3 cellular contexts compared by ENCODE assay signal in the genomic region with DNA sequence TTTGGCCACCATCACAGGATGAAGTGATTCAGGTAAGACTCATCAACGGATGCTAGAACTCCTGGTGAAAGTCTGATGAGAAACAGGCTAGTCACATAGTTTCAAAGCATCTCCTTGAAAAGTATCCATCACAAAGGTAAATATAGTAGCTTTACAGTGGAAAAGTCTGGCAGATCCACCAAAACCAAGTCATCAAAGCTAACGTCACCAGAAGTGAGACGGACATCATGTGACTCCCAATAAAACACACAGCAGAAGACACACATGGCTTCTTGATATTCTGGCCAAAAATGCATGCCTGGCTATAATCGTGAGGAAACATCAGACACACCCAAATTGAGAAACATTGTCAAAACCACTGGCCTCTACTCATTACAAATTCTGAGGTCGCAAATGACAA.
TF ChIP-seq lines count a peak whose summit lies in the region.

No MANE protein-coding gene starts in this region.

TF ChIP-seq in SK-N-SH, 30 proteins besides CTCF, POLR2A, EP300 and RAD21:
- TF ChIP-seq ZBTB33 (IDR thresholded peaks at IDR 0.05; ENCODE audit: borderline replicate concordance, low read depth), result no peak
- TF ChIP-seq ELF1 (IDR thresholded peaks at IDR 0.05), result no peak
- no peak for TF ChIP-seq RCOR1 (IDR thresholded peaks at IDR 0.05; ENCODE audit: low read length)
- peak; percentile 22; the same call in 1 of the 2 replicates for TF ChIP-seq NFIC (IDR thresholded peaks at IDR 0.05; ENCODE audit: borderline replicate concordance)
- 0 out of 2 replicates have a peak, but pooled peaks have one; percentile 19 for TF ChIP-seq POLR2AphosphoS5 (IDR thresholded peaks at IDR 0.05; ENCODE audit: low read depth, low read length)
- no peak for TF ChIP-seq RXRA (IDR thresholded peaks at IDR 0.05; ENCODE audit: borderline replicate concordance, low read depth)
- no peak for TF ChIP-seq SMC3 (IDR thresholded peaks at IDR 0.05; ENCODE audit: low read depth, low read length)
- peak; percentile 54 for TF ChIP-seq TCF12 (IDR thresholded peaks at IDR 0.05)
- peak; percentile 44; the same call in 1 of the 2 replicates for TF ChIP-seq FOSL2 (IDR thresholded peaks at IDR 0.05; ENCODE audit: borderline replicate concordance, low read depth)
- TF ChIP-seq FOXM1 (IDR thresholded peaks at IDR 0.05; ENCODE audit: low read depth), result no peak

TF ChIP-seq in SK-N-SH treated with all-trans-retinoic acid at 6 μM for 48 hours, 23 proteins besides CTCF, POLR2A, EP300 and RAD21 (continues in another document):
- TF ChIP-seq, protein P1, sequence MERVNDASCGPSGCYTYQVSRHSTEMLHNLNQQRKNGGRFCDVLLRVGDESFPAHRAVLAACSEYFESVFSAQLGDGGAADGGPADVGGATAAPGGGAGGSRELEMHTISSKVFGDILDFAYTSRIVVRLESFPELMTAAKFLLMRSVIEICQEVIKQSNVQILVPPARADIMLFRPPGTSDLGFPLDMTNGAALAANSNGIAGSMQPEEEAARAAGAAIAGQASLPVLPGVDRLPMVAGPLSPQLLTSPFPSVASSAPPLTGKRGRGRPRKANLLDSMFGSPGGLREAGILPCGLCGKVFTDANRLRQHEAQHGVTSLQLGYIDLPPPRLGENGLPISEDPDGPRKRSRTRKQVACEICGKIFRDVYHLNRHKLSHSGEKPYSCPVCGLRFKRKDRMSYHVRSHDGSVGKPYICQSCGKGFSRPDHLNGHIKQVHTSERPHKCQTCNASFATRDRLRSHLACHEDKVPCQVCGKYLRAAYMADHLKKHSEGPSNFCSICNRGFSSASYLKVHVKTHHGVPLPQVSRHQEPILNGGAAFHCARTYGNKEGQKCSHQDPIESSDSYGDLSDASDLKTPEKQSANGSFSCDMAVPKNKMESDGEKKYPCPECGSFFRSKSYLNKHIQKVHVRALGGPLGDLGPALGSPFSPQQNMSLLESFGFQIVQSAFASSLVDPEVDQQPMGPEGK (CRISPR knock-in tag; IDR thresholded peaks at IDR 0.05; ENCODE audit: borderline replicate concordance), result no peak
- TF ChIP-seq BACH2 (CRISPR knock-in tag; IDR thresholded peaks at IDR 0.05; ENCODE audit: borderline replicate concordance) (no peak), RARB (CRISPR knock-in tag; IDR thresholded peaks at IDR 0.05) (no peak), ISL1 (CRISPR knock-in tag; IDR thresholded peaks at IDR 0.05) (no peak), TCF4 (CRISPR knock-in tag; IDR thresholded peaks at IDR 0.05; ENCODE audit: borderline replicate concordance) (no peak), ZFP30 (CRISPR knock-in tag; IDR thresholded peaks at IDR 0.05) (no peak), ZNF8 (CRISPR knock-in tag; IDR thresholded peaks at IDR 0.05) (no peak), ZNF70 (CRISPR knock-in tag; IDR thresholded peaks at IDR 0.05) (no peak), CSDC2 (CRISPR knock-in tag; IDR thresholded peaks at IDR 0.05) (no peak), PPARA (CRISPR knock-in tag; IDR thresholded peaks at IDR 0.05; ENCODE audit: borderline replicate concordance) (no peak), ZFP3 (CRISPR knock-in tag; IDR thresholded peaks at IDR 0.05) (no peak), OSR1 (CRISPR knock-in tag; IDR thresholded peaks at IDR 0.05) (no peak), ESRRG (CRISPR knock-in tag; IDR thresholded peaks at IDR 0.05) (no peak), GLIS3 (CRISPR knock-in tag; IDR thresholded peaks at IDR 0.05) (no peak), SNAI2 (CRISPR knock-in tag; IDR thresholded peaks at IDR 0.05) (no peak), ZNF565 (CRISPR knock-in tag; conservative IDR thresholded peaks at IDR 0.05; ENCODE audit: low read depth) (no peak), CREB5 (CRISPR knock-in tag; IDR thresholded peaks at IDR 0.05; ENCODE audit: low read depth) (no peak)
- TF ChIP-seq, protein P2, sequence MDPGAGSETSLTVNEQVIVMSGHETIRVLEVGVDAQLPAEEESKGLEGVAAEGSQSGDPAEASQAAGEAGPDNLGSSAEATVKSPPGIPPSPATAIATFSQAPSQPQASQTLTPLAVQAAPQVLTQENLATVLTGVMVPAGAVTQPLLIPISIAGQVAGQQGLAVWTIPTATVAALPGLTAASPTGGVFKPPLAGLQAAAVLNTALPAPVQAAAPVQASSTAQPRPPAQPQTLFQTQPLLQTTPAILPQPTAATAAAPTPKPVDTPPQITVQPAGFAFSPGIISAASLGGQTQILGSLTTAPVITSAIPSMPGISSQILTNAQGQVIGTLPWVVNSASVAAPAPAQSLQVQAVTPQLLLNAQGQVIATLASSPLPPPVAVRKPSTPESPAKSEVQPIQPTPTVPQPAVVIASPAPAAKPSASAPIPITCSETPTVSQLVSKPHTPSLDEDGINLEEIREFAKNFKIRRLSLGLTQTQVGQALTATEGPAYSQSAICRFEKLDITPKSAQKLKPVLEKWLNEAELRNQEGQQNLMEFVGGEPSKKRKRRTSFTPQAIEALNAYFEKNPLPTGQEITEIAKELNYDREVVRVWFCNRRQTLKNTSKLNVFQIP (CRISPR knock-in tag; IDR thresholded peaks at IDR 0.05; ENCODE audit: borderline replicate concordance, low read depth), result no peak
- TF ChIP-seq, protein P3, sequence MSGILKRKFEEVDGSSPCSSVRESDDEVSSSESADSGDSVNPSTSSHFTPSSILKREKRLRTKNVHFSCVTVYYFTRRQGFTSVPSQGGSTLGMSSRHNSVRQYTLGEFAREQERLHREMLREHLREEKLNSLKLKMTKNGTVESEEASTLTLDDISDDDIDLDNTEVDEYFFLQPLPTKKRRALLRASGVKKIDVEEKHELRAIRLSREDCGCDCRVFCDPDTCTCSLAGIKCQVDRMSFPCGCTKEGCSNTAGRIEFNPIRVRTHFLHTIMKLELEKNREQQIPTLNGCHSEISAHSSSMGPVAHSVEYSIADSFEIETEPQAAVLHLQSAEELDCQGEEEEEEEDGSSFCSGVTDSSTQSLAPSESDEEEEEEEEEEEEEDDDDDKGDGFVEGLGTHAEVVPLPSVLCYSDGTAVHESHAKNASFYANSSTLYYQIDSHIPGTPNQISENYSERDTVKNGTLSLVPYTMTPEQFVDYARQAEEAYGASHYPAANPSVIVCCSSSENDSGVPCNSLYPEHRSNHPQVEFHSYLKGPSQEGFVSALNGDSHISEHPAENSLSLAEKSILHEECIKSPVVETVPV (CRISPR knock-in tag; IDR thresholded peaks at IDR 0.05), result no peak

TF ChIP-seq in WTC11, 78 proteins besides CTCF, POLR2A, EP300 and RAD21:
- no peak for TF ChIP-seq ZNF317 (CRISPR knock-in tag; IDR thresholded peaks at IDR 0.05; ENCODE audit: borderline replicate concordance, low read depth)
- no peak for TF ChIP-seq ZNF423 (CRISPR knock-in tag; IDR thresholded peaks at IDR 0.05)
- TF ChIP-seq ZNF219 (CRISPR knock-in tag; IDR thresholded peaks at IDR 0.05; ENCODE audit: borderline replicate concordance), result no peak
- no peak for TF ChIP-seq ZNF396 (CRISPR knock-in tag; IDR thresholded peaks at IDR 0.05; ENCODE audit: borderline replicate concordance)
- no peak for TF ChIP-seq GTF2I (CRISPR knock-in tag; conservative IDR thresholded peaks at IDR 0.05)
- TF ChIP-seq, protein P4, sequence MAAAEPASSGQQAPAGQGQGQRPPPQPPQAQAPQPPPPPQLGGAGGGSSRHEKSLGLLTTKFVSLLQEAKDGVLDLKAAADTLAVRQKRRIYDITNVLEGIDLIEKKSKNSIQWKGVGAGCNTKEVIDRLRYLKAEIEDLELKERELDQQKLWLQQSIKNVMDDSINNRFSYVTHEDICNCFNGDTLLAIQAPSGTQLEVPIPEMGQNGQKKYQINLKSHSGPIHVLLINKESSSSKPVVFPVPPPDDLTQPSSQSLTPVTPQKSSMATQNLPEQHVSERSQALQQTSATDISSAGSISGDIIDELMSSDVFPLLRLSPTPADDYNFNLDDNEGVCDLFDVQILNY (CRISPR knock-in tag; IDR thresholded peaks at IDR 0.05), result no peak
- TF ChIP-seq ESRRA (CRISPR knock-in tag; IDR thresholded peaks at IDR 0.05; ENCODE audit: borderline replicate concordance), result no peak
- no peak for TF ChIP-seq EMX1 (CRISPR knock-in tag; IDR thresholded peaks at IDR 0.05)
- TF ChIP-seq TP53 (CRISPR knock-in tag; IDR thresholded peaks at IDR 0.05), result no peak
- TF ChIP-seq RELA (CRISPR knock-in tag; IDR thresholded peaks at IDR 0.05; ENCODE audit: borderline replicate concordance), result no peak
- no peak for TF ChIP-seq FOXJ3 (CRISPR knock-in tag; IDR thresholded peaks at IDR 0.05; ENCODE audit: borderline replicate concordance)
- no peak for TF ChIP-seq NFE2L1 (CRISPR knock-in tag; IDR thresholded peaks at IDR 0.05)
- TF ChIP-seq, protein P5, sequence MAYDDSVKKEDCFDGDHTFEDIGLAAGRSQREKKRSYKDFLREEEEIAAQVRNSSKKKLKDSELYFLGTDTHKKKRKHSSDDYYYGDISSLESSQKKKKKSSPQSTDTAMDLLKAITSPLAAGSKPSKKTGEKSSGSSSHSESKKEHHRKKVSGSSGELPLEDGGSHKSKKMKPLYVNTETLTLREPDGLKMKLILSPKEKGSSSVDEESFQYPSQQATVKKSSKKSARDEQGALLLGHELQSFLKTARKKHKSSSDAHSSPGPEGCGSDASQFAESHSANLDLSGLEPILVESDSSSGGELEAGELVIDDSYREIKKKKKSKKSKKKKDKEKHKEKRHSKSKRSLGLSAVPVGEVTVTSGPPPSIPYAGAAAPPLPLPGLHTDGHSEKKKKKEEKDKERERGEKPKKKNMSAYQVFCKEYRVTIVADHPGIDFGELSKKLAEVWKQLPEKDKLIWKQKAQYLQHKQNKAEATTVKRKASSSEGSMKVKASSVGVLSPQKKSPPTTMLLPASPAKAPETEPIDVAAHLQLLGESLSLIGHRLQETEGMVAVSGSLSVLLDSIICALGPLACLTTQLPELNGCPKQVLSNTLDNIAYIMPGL (CRISPR knock-in tag; IDR thresholded peaks at IDR 0.05), result no peak
- TF ChIP-seq GRHL2 (CRISPR knock-in tag; IDR thresholded peaks at IDR 0.05; ENCODE audit: insufficient replicate concordance, severe bottlenecking), result no peak
- no peak for TF ChIP-seq USF2 (CRISPR knock-in tag; IDR thresholded peaks at IDR 0.05)
